ENCODE assay signal across 8 cellular contexts in genomic region chr9:125538092-125538473, GRCh38.
A peak's percentile ranks its signal among the peaks of the same experiment; 100 is the strongest.
DNase-seq lines count a peak whose midpoint lies in the region; ATAC-seq and TF ChIP-seq lines count a peak whose summit lies in the region.

No MANE protein-coding gene starts in this region.

- no peaks in the 10 kb centered on the region for H3K36me3 ChIP-seq in BE2C
- peaks cover 0 to 24% of the 10 kb centered on the region in 2 donors for H3K36me3 ChIP-seq in left lung

- TF ChIP-seq CTCF in BE2C (IDR thresholded peaks at IDR 0.05; ENCODE audit: low read depth, low read length) (no peak), astrocyte of the spinal cord (IDR thresholded peaks at IDR 0.05; ENCODE audit: low read depth, low read length) (no peak), left lung (IDR thresholded peaks at IDR 0.05) (no peak)

- DNase-seq in BE2C = peak; percentile 22
- DNase-seq in NCI-H1105 treated with DMSO at 0.1 percent for 48 hours (lab: John Stamatoyannopoulos, UW) = peak; percentile 88
- DNase-seq in astrocyte of the spinal cord (ENCODE audit: low read depth, low spot score) = peak; percentile 96
- DNase-seq in left lung = no peak
- no peak for DNase-seq in stimulated activated CD4-positive, alpha-beta T cell treated with anti-CD3 and anti-CD28 coated beads, Interleukin-2, amount 100 ng/mL, for 48 hours
- no peak for DNase-seq in NCI-H524 (lab: John Stamatoyannopoulos, UW)

- in situ Hi-C loops in astrocyte of the spinal cord (cut with HindIII; ENCODE audit: low sequenced_read_pairs) = no loop called here

- intact Hi-C loops in left lung (cut with DNase I) = no loop called here

- H3K27ac ChIP-seq in left lung = peak overlapping the region; percentile 51 to 78

- ATAC-seq in left lung = peak; percentile 88
- no peak for ATAC-seq in HG03196 (IDR thresholded peaks at IDR 0.05; ENCODE audit: unreplicated experiment)
- no peak for ATAC-seq in GM18907 (IDR thresholded peaks at IDR 0.05; ENCODE audit: unreplicated experiment)

- H3K27me3 ChIP-seq in BE2C (no peaks in the 10 kb centered on the region), left lung (no peaks in the 10 kb centered on the region)

- H3K4me1 ChIP-seq in BE2C = peaks cover 28% of the 10 kb centered on the region
- peaks cover 17 to 23% of the 10 kb centered on the region in 2 donors for H3K4me1 ChIP-seq in left lung

- H3K9me3 ChIP-seq in BE2C = no peaks in the 10 kb centered on the region
- no peaks in the 10 kb centered on the region for H3K9me3 ChIP-seq in left lung

- no peak overlapping the region for H3K4me3 ChIP-seq in BE2C (ENCODE audit: low read depth, low read length)
- H3K4me3 ChIP-seq in astrocyte of the spinal cord (ENCODE audit: low read depth, low read length) = no peak overlapping the region
- H3K4me3 ChIP-seq in left lung = no peak overlapping the region

Comparison
In these comparisons a context has a peak if more than half of its experiments do, and no peak if none do; other contexts are left out.
1. DNase-seq: peak in BE2C (single experiment), NCI-H1105 treated with DMSO at 0.1 percent for 48 hours (single experiment) and astrocyte of the spinal cord (single experiment); none in left lung (0 of 2), stimulated activated CD4-positive, alpha-beta T cell treated with anti-CD3 and anti-CD28 coated beads, Interleukin-2, amount 100 ng/mL, for 48 hours (0 of 2) and NCI-H524 (0 of 2).